ENCODE assay signal across 36 cellular contexts in genomic region chr6:154092336-154092962, GRCh38. TPM values are rescaled to one million over a fixed set of nuclear protein-coding genes. Genes with fewer than 3 reads are reported as not detected.
"Had no signal": no experiment of that assay in that cellular context is flagged by ENCODE, and none has a peak within 500 bp of the region (broad histone marks: within the 10 kb centered on the region; RNA-seq: fewer than 3 reads in every experiment).

No MANE protein-coding gene starts in this region.

- H3K27ac ChIP-seq: left lung, lower lobe of right lung, neural progenitor cell, neutrophil, parathyroid adenoma, right atrium auricular region, right lobe of liver, tibial nerve, vagina had no signal

- H3K36me3 ChIP-seq: left lung, lower lobe of right lung, neural progenitor cell, neutrophil, right atrium auricular region, right lobe of liver, tibial nerve, vagina had no signal

- H3K4me3 ChIP-seq: left lung, lower lobe of right lung, neural progenitor cell, right atrium auricular region, right lobe of liver, smooth muscle cell, tibial nerve, vagina had no signal

- H3K27me3 ChIP-seq: left lung, neural progenitor cell, neutrophil, right atrium auricular region, right lobe of liver, tibial nerve, vagina had no signal

- H3K4me1 ChIP-seq: left lung, lower lobe of right lung, neural progenitor cell, parathyroid adenoma, right atrium auricular region, right lobe of liver, tibial nerve, vagina had no signal

- H3K9me3 ChIP-seq: left lung, lower lobe of right lung, neutrophil, right atrium auricular region, right lobe of liver, tibial nerve, vagina had no signal

- DNase-seq: hypothalamus; immature natural killer cell; kidney; left colon; left lung; lower lobe of right lung; mammary epithelial cell; mesendoderm; naive B cell; natural killer cell; nephron progenitor cell; occipital lobe; right lobe of liver; stimulated activated CD4-positive, alpha-beta T cell treated with anti-CD3 and anti-CD28 coated beads, Interleukin-1b, Interleukin-23, amount 100 ng/mL, for 48 hours; stimulated activated CD4-positive, alpha-beta T cell treated with anti-CD3 and anti-CD28 coated beads, Interleukin-2, amount 100 ng/mL, for 48 hours; stimulated activated CD4-positive, alpha-beta T cell treated with anti-CD3 and anti-CD28 coated beads, Interleukin-4, amount 100 ng/mL, for 4 hours; stimulated activated CD8-positive, alpha-beta memory T cell treated with anti-CD3 and anti-CD28 coated beads, Interleukin-4, amount 100 ng/mL, for 48 hours; stimulated activated naive CD4-positive, alpha-beta T cell treated with Interleukin-2 at 50 U/mL for 16 hours; stimulated activated naive CD8-positive, alpha-beta T cell treated with anti-CD3 and anti-CD28 coated beads, Interleukin-15, amount 100 ng/mL, for 72 hours had no signal

- ATAC-seq: left colon; left lung; natural killer cell; right lobe of liver; stimulated activated memory B cell treated with anti-CD40 and anti-IgM and Interleukin-4, amounts not matched to agents 10 μg/mL and 1 μg/mL and 100 μg/mL, for 72 hours; stimulated activated naive CD8-positive, alpha-beta T cell treated with anti-CD3 and anti-CD28 coated beads, Interleukin-15, amount 100 ng/mL, for 72 hours had no signal

RNA-seq across cellular contexts. Expression of gene OPRM1, which starts 53.4 kb away (rescaled TPM):
- total RNA-seq: kidney, left colon, left lung, liver, lower lobe of right lung, mammary epithelial cell, mesothelial cell of epicardium, mononuclear cell, natural killer cell, osteocyte, progenitor cell of endocrine pancreas, pulmonary artery endothelial cell, renal cortical epithelial cell, right atrium auricular region, right lobe of liver, skeletal muscle tissue, smooth muscle cell, tibial nerve, ureter had no signal
